In genomic region chrX:1661048-1661921, GRCh38 we compare ENCODE assay signal across 1 cellular context.
TF ChIP-seq lines count a peak whose summit lies in the region.

No MANE protein-coding gene starts in this region.

TF ChIP-seq in K562, 482 proteins besides CTCF, POLR2A, EP300 and RAD21 (continued from another document):
- 0 out of 2 replicates have a peak, but pooled peaks have one; percentile 41 for TF ChIP-seq CREM (IDR thresholded peaks at IDR 0.05; ENCODE audit: low read depth)
- peak; percentile 10 for TF ChIP-seq MEIS2 (IDR thresholded peaks at IDR 0.05; ENCODE audit: partially characterized antibody)
- peak; percentile 54 for TF ChIP-seq NFYB (IDR thresholded peaks at IDR 0.05; ENCODE audit: extremely low read depth, insufficient read length)
- TF ChIP-seq ATF1 (CRISPR knock-in tag; IDR thresholded peaks at IDR 0.05), result no peak
- peak; percentile 32; the same call in 1 of the 2 replicates for TF ChIP-seq ATF1 (tag; IDR thresholded peaks at IDR 0.05)
